ENCODE assay signal across 8 cellular contexts in the genomic region with DNA sequence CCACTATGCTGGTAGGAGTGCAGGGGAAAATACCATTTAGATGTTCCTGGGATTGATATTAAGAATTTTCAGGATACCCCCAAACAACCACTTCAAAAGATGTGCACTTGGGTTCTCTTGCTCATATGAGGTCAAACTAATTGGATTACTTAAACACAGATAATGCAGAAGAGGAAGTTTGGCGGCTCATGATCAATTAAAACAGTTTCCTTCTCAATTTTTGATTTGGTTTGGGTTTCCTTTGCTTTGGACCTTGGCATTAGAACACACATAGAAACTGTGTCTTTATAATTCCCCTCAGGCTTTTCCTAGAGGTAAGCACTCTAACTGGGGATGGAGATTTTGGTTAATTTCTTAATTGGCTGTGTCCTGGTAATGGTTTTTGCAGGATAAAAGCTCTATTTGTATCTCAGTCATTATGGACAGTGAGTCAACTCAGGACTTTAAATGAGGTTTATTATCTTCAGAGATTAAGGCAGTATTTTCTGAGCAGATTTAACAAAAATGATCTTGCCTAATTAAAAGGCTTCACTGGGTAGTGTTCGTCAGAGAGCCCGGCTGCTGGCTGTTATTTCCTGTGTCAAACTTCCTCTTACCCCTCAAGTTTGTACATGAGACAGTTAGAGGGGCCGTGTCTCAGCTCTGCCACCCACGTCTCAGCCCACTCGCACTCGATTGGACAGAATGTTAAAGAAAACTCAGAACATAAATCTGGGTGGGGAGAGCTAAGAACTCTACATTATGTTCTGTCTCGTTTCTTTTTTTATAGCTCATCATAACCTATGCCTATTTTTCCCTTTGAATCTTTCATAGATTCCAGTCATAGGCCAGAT. TPM values are rescaled to one million over a fixed set of nuclear protein-coding genes. Genes with fewer than 3 reads are reported as not detected.
DNase-seq lines count a peak whose midpoint lies in the region; ATAC-seq and TF ChIP-seq lines count a peak whose summit lies in the region.

No MANE protein-coding gene starts in this region.

- H4K20me1 ChIP-seq in Karpas-422 (ENCODE audit: insufficient read depth, low read depth, low read length): no peaks in the 10 kb centered on the region

- no peak for TF ChIP-seq CTCF in GM13977 (IDR thresholded peaks at IDR 0.05; ENCODE audit: extremely low read depth, insufficient read depth, missing control alignments)
- no peak for TF ChIP-seq CTCF in activated B cell treated with CpG ODN at 0.5 μM for 24 hours (IDR thresholded peaks at IDR 0.05)
- TF ChIP-seq CTCF in upper lobe of right lung (IDR thresholded peaks at IDR 0.05): no peak

- H3K79me2 ChIP-seq in Karpas-422 (ENCODE audit: low read length): no peaks in the 10 kb centered on the region

- H3K9me3 ChIP-seq in upper lobe of right lung (no peaks in the 10 kb centered on the region), Karpas-422 (ENCODE audit: low read length) (no peaks in the 10 kb centered on the region)

- H3K27ac Mint-ChIP-seq in activated B cell treated with CpG ODN at 0.5 μM for 24 hours: peak overlapping the region; percentile 68

- POLR2A ChIA-PET in activated B cell treated with CpG ODN at 0.5 μM for 24 hours (lab: Charles Lee): no interaction called here

- CTCF ChIA-PET in activated B cell treated with CpG ODN at 0.5 μM for 24 hours (lab: Charles Lee): interaction anchor here (3.0 kb wide), 1 partner anchor 22 kb away, joined by 13 read pairs; no protein-coding TSS in a partner anchor

- no peaks in the 10 kb centered on the region for H3K27me3 ChIP-seq in upper lobe of right lung
- no peaks in the 10 kb centered on the region for H3K27me3 ChIP-seq in Karpas-422 (ENCODE audit: low read length)

- DNase-seq in GM13977 (ENCODE audit: low spot score): peak; percentile 37
- no peak for DNase-seq in activated B cell treated with CpG ODN at 0.5 μM for 24 hours
- DNase-seq in inferior parietal cortex (ENCODE audit: extremely low spot score): peak; percentile 36
- peak; percentile 62 for DNase-seq in upper lobe of right lung
- no peak for DNase-seq in Karpas-422
- no peak for DNase-seq in dedifferentiated amniotic fluid mesenchymal stem cell (ENCODE audit: extremely low spot score)

- H3K4me2 ChIP-seq in Karpas-422 (ENCODE audit: low read depth, low read length, poor library complexity, severe bottlenecking): no peak overlapping the region

- ATAC-seq in HG02884 (IDR thresholded peaks at IDR 0.05; ENCODE audit: unreplicated experiment) (peak; percentile 73), activated B cell treated with CpG ODN at 0.5 μM for 24 hours (ENCODE audit: low read depth) (peak; percentile 86), upper lobe of right lung (peak; percentile 84), HG02610 (IDR thresholded peaks at IDR 0.05; ENCODE audit: unreplicated experiment) (no peak)

- in situ Hi-C loops in GM13977 (cut with MboI; ENCODE audit: low pct_unique_long_range_greater_than_20kb, low sequenced_read_pairs, unreplicated experiment): no loop called here

- intact Hi-C loops in activated B cell treated with CpG ODN at 0.5 μM for 24 hours (cut with micrococcal nuclease) (no loop called here), upper lobe of right lung (cut with DNase I) (no loop called here)

- H3K9me3 Mint-ChIP-seq in activated B cell treated with CpG ODN at 0.5 μM for 24 hours: no peaks in the 10 kb centered on the region

- peak overlapping the region; percentile 61 for H3K4me3 Mint-ChIP-seq in activated B cell treated with CpG ODN at 0.5 μM for 24 hours

- no peaks in the 10 kb centered on the region for H3K9me2 ChIP-seq in Karpas-422 (replicated peaks; ENCODE audit: insufficient read depth, low read length)

- H3K36me3 Mint-ChIP-seq in activated B cell treated with CpG ODN at 0.5 μM for 24 hours (ENCODE audit: low read depth): no peaks in the 10 kb centered on the region

- peaks cover 5% of the 10 kb centered on the region for H3K27me3 Mint-ChIP-seq in activated B cell treated with CpG ODN at 0.5 μM for 24 hours

- H3K4me3 ChIP-seq in upper lobe of right lung (no peak overlapping the region), Karpas-422 (ENCODE audit: low read length) (no peak overlapping the region)

- H3K36me3 ChIP-seq in upper lobe of right lung (no peaks in the 10 kb centered on the region), Karpas-422 (ENCODE audit: insufficient read depth, low read length) (no peaks in the 10 kb centered on the region)

- H3K27ac ChIP-seq in upper lobe of right lung (peak overlapping the region; percentile 48), Karpas-422 (ENCODE audit: low read length) (no peak overlapping the region)

- H3K4me1 ChIP-seq in upper lobe of right lung: no peaks in the 10 kb centered on the region
- no peaks in the 10 kb centered on the region for H3K4me1 ChIP-seq in Karpas-422 (ENCODE audit: low read length)

- peaks cover 16% of the 10 kb centered on the region for H3K4me1 Mint-ChIP-seq in activated B cell treated with CpG ODN at 0.5 μM for 24 hours

- no peak overlapping the region for H3K9ac ChIP-seq in Karpas-422 (ENCODE audit: low read length)

- no peak overlapping the region for H2AFZ ChIP-seq in Karpas-422 (ENCODE audit: low read length)

RNA-seq across cellular contexts. Expression of a gene that starts 50.3 kb away (rescaled TPM):
- total RNA-seq in activated B cell treated with CpG ODN at 0.5 μM for 24 hours (31.1 and 31.3 TPM in 2 replicates), upper lobe of right lung (32.9 TPM)
- total RNA-seq in Karpas-422 (2014; rRNA removed; shearing (Covaris generic); ENCODE audit: low replicate concordance): 13.2 and 18.4 TPM in 2 replicates

Comparison
In these comparisons a context has a peak if more than half of its experiments do, and no peak if none do; other contexts are left out.
1. DNase-seq: peak in GM13977 (single experiment), inferior parietal cortex (single experiment) and upper lobe of right lung (single experiment); none in activated B cell treated with CpG ODN at 0.5 μM for 24 hours (single experiment), Karpas-422 (single experiment) and dedifferentiated amniotic fluid mesenchymal stem cell (single experiment).